23 cellular contexts compared by ENCODE assay signal in genomic region chr3:98361289-98361688, GRCh38. TPM values are rescaled to one million over a fixed set of nuclear protein-coding genes. Genes with fewer than 3 reads are reported as not detected.
DNase-seq lines count a peak whose midpoint lies in the region; ATAC-seq, FAIRE-seq and TF ChIP-seq lines count a peak whose summit lies in the region.
"Had no signal": no experiment of that assay in that cellular context is flagged by ENCODE, and none has a peak within 500 bp of the region (broad histone marks: within the 10 kb centered on the region; RNA-seq: fewer than 3 reads in every experiment).

No MANE protein-coding gene starts in this region.

- POLR2A ChIA-PET in PC-9 (lab: Charles Lee; ENCODE audit: unreplicated experiment) = no interaction called here

- ATAC-seq in GM18511 (IDR thresholded peaks at IDR 0.05; ENCODE audit: unreplicated experiment) = peak; percentile 43
- ATAC-seq in GM21381 (IDR thresholded peaks at IDR 0.05; ENCODE audit: unreplicated experiment) = peak; percentile 64
- ATAC-seq in HG02798 (IDR thresholded peaks at IDR 0.05; ENCODE audit: poor library complexity, unreplicated experiment) = peak; percentile 73
- ATAC-seq in GM21528 (IDR thresholded peaks at IDR 0.05; ENCODE audit: low FRiP score, unreplicated experiment) = no peak
- ATAC-seq: activated CD4-positive, alpha-beta T cell treated with anti-CD3 and anti-CD28 coated beads for 36 hours; gastroesophageal sphincter; GM23338; Right ventricle myocardium inferior; stimulated activated naive CD8-positive, alpha-beta T cell treated with anti-CD3 and anti-CD28 coated beads, Interleukin-15, Interleukin-2, amounts not matched to agents 100 U/mL and 50 U/mL, for 24 hours had no signal

- no TSS peak for BruUV-seq in PC-9 (replicated peaks; lab: Mats Ljungman, UMichigan)

- H3K4me2 ChIP-seq in PC-9 = no peak overlapping the region
- H3K4me2 ChIP-seq: GM23338 had no signal

- no peaks in the 10 kb centered on the region for H3K27me3 ChIP-seq in PC-9 (ENCODE audit: insufficient read depth, low read depth)
- H3K27me3 ChIP-seq: gastroesophageal sphincter, tibial artery had no signal

- TF ChIP-seq CTCF in PC-9 (conservative IDR thresholded peaks at IDR 0.05) = no peak
- no peak for TF ChIP-seq CTCF in kidney (IDR thresholded peaks at IDR 0.05; ENCODE audit: borderline replicate concordance, extremely low read depth, insufficient read depth)

- no peak overlapping the region for H3K9ac ChIP-seq in kidney (ENCODE audit: low read length in 2 of 2)

- no peak for FAIRE-seq in kidney (lab: Jason Lieb, UNC)
- FAIRE-seq: TTC549 had no signal

- no peaks in the 10 kb centered on the region for H3K36me3 ChIP-seq in PC-9 (ENCODE audit: low read depth)
- H3K36me3 ChIP-seq in kidney (ENCODE audit: control insufficient read depth in 1 of 2, insufficient read depth in 2 of 2, low read length in 2 of 2) = no peaks in the 10 kb centered on the region
- H3K36me3 ChIP-seq: gastroesophageal sphincter, tibial artery had no signal

- H4K20me1 ChIP-seq in PC-9 (ENCODE audit: insufficient read depth) = no peaks in the 10 kb centered on the region

- no peaks in the 10 kb centered on the region for H3K9me3 ChIP-seq in PC-9 (ENCODE audit: insufficient read depth, low read depth)
- H3K9me3 ChIP-seq in kidney (ENCODE audit: control insufficient read depth in 1 of 2, low read length in 2 of 2) = peaks cover 0 to 4% of the 10 kb centered on the region in 2 donors

- intact Hi-C loops in PC-9 (cut with micrococcal nuclease; ENCODE audit: unreplicated experiment) (no loop called here), kidney (cut with DNase I) (no loop called here)

- H3K4me1 ChIP-seq in PC-9 (replicated peaks; ENCODE audit: insufficient read depth) (no peaks in the 10 kb centered on the region), kidney (ENCODE audit: control insufficient read depth in 1 of 2, insufficient read depth in 1 of 2, low read depth in 1 of 2, low read length in 2 of 2) (no peaks in the 10 kb centered on the region)
- H3K4me1 ChIP-seq: gastroesophageal sphincter, tibial artery had no signal

- no peaks in the 10 kb centered on the region for H3K79me2 ChIP-seq in PC-9 (ENCODE audit: low read depth)

- no peaks in the 10 kb centered on the region; the same call in 1 of the 2 replicates for H3K9me2 ChIP-seq in PC-9 (ENCODE audit: insufficient read depth)

- CTCF ChIA-PET in PC-9 (lab: Charles Lee) = no interaction called here

- H3F3A ChIP-seq in PC-9 (ENCODE audit: insufficient read depth, low read depth) = no peaks in the 10 kb centered on the region

- H3K27ac ChIP-seq in PC-9 = no peak overlapping the region
- H3K27ac ChIP-seq in kidney (ENCODE audit: low read depth in 2 of 2, low read length in 2 of 2) = no peak overlapping the region
- H3K27ac ChIP-seq: gastroesophageal sphincter, tibial artery had no signal

- no peak for DNase-seq in PC-9
- DNase-seq in NCI-H2081 treated with DMSO at 0.1 percent for 48 hours (lab: John Stamatoyannopoulos, UW) = no peak
- DNase-seq in NCI-H2029 treated with DMSO at 0.1 percent for 48 hours (lab: John Stamatoyannopoulos, UW) = no peak
- no peak for DNase-seq in kidney
- DNase-seq: activated CD4-positive, alpha-beta T cell treated with anti-CD3 and anti-CD28 coated beads for 36 hours; central memory CD4-positive, alpha-beta T cell; DMS53; erythroblast; KBM-7; NCI-H526 treated with DMSO at 0.1 percent for 48 hours; posterior cingulate gyrus; stimulated activated naive CD8-positive, alpha-beta T cell treated with anti-CD3 and anti-CD28 coated beads, Interleukin-15, Interleukin-2, amounts not matched to agents 100 U/mL and 50 U/mL, for 24 hours; tibial artery had no signal

- H3K4me3 ChIP-seq in PC-9 (no peak overlapping the region), kidney (ENCODE audit: low read length in 2 of 2) (no peak overlapping the region)
- H3K4me3 ChIP-seq: gastroesophageal sphincter, GM23338, tibial artery had no signal

- 0 out of 2 replicates have a peak overlapping the region, but pooled peaks have one; percentile 3 for H2AFZ ChIP-seq in PC-9
- H2AFZ ChIP-seq: GM23338 had no signal

RNA-seq across cellular contexts. Expression of gene OR5K4, which starts 7.6 kb away (rescaled TPM):
- total RNA-seq in PC-9 (2021) (not detected in 2 replicates), kidney (not detected)
- polyA plus RNA-seq in kidney (ENCODE audit: insufficient read depth, low read depth, low replicate concordance) = not detected
- total RNA-seq: activated CD4-positive, alpha-beta T cell treated with anti-CD3 and anti-CD28 coated beads for 36 hours; CD4-positive, CD25-positive, alpha-beta regulatory T cell; gastroesophageal sphincter; GM23338; mesenteric fat pad; Right ventricle myocardium inferior had no signal
- polyA plus RNA-seq: CD4-positive, CD25-positive, alpha-beta regulatory T cell; GM23338 had no signal

RNA-seq across cellular contexts. Expression of gene OR5K3, which starts 29.2 kb away (rescaled TPM):
- not detected in 2 replicates for total RNA-seq in PC-9 (2021)
- not detected for total RNA-seq in kidney
- not detected for polyA plus RNA-seq in kidney (ENCODE audit: insufficient read depth, low read depth, low replicate concordance)
- total RNA-seq: activated CD4-positive, alpha-beta T cell treated with anti-CD3 and anti-CD28 coated beads for 36 hours; CD4-positive, CD25-positive, alpha-beta regulatory T cell; gastroesophageal sphincter; GM23338; mesenteric fat pad; Right ventricle myocardium inferior had no signal
- polyA plus RNA-seq: CD4-positive, CD25-positive, alpha-beta regulatory T cell; GM23338 had no signal
